Comparison of ENCODE assay signal across 18 cellular contexts in genomic region chr3:7871161-7871560, GRCh38.
A peak's percentile ranks its signal among the peaks of the same experiment; 100 is the strongest.
DNase-seq lines count a peak whose midpoint lies in the region; ATAC-seq and TF ChIP-seq lines count a peak whose summit lies in the region.
"Had no signal": no experiment of that assay in that cellular context is flagged by ENCODE, and none has a peak within 500 bp of the region (broad histone marks: within the 10 kb centered on the region; RNA-seq: fewer than 3 reads in every experiment).

No MANE protein-coding gene starts in this region.

- H3K27me3 ChIP-seq in SK-N-SH (ENCODE audit: insufficient read depth) (no peaks in the 10 kb centered on the region), neural progenitor cell (no peaks in the 10 kb centered on the region), heart right ventricle (no peaks in the 10 kb centered on the region)

- no peaks in the 10 kb centered on the region for H3K36me3 ChIP-seq in SK-N-SH (replicated peaks in 1 of 2; ENCODE audit: control insufficient read depth in 1 of 2, insufficient read depth in 2 of 2, low read length in 1 of 2)
- no peaks in the 10 kb centered on the region for H3K36me3 ChIP-seq in SK-N-MC (ENCODE audit: insufficient read depth, low read length)
- H3K36me3 ChIP-seq in neural progenitor cell = no peaks in the 10 kb centered on the region
- no peaks in the 10 kb centered on the region for H3K36me3 ChIP-seq in heart right ventricle

- H3K9me3 Mint-ChIP-seq in neural progenitor cell = no peaks in the 10 kb centered on the region

- WGBS in SK-N-SH (ENCODE audit: low lambda C conversion rate) = 0% methylated on average over 1 of the region's 1 CpG
- WGBS in heart right ventricle, 2 donors = 0 to 38% methylated on average over 1 of the region's 1 CpG

- no peak overlapping the region for H3K4me3 ChIP-seq in SK-N-SH (ENCODE audit: low read depth in 2 of 2, low read length in 1 of 2)
- H3K4me3 ChIP-seq in SK-N-MC = no peak overlapping the region
- no peak overlapping the region for H3K4me3 ChIP-seq in neural progenitor cell
- H3K4me3 ChIP-seq in heart right ventricle = no peak overlapping the region
- H3K4me3 ChIP-seq: A549 had no signal

- DNase-seq in SK-N-SH (no peak), SK-N-MC (ENCODE audit: low read depth, low spot score) (peak; percentile 22), foreskin melanocyte (peak; percentile 49), neural progenitor cell (ENCODE audit: low spot score) (no peak), Right ventricle myocardium superior (no peak), HUDEP-2 (lab: John Stamatoyannopoulos, UW; ENCODE audit: unreplicated experiment in 76 of 76) (no peak), heart right ventricle (no peak)
- DNase-seq: 8988T; C1 segment of cervical spinal cord; Calu3; CD4-positive, alpha-beta memory T cell; COR-L47; DMS153; DND-41; GOT3; HCEC 1CT had no signal

- H3K9ac ChIP-seq in SK-N-SH (no peak overlapping the region), SK-N-MC (ENCODE audit: insufficient read length) (no peak overlapping the region), neural progenitor cell (no peak overlapping the region)

- no peaks in the 10 kb centered on the region for H3K36me3 Mint-ChIP-seq in neural progenitor cell
- H3K36me3 Mint-ChIP-seq: CD4-positive, alpha-beta memory T cell had no signal

- no peak for TF ChIP-seq RAD21 in SK-N-SH (IDR thresholded peaks at IDR 0.05; ENCODE audit: low read length)

- no peak overlapping the region for H3K4me2 ChIP-seq in SK-N-SH
- H3K4me2 ChIP-seq in neural progenitor cell = no peak overlapping the region
- H3K4me2 ChIP-seq: A549 had no signal

- H3K27ac ChIP-seq in SK-N-SH (ENCODE audit: low read depth in 2 of 2, low read length in 1 of 2) = no peak overlapping the region; a peak in 1 of 4 replicates
- H3K27ac ChIP-seq in SK-N-MC = no peak overlapping the region
- no peak overlapping the region for H3K27ac ChIP-seq in neural progenitor cell
- no peak overlapping the region for H3K27ac ChIP-seq in heart right ventricle
- H3K27ac ChIP-seq: A549 had no signal

- H3K79me2 ChIP-seq in SK-N-SH (ENCODE audit: insufficient read depth) = no peaks in the 10 kb centered on the region
- no peaks in the 10 kb centered on the region for H3K79me2 ChIP-seq in neural progenitor cell (ENCODE audit: low read depth)

- CTCF ChIA-PET in SK-N-SH (lab: Yijun Ruan, JAX) = interaction anchor here (1.1 kb wide), 1 partner anchor 240 kb away, joined by 3 read pairs; no protein-coding TSS in a partner anchor

- no peaks in the 10 kb centered on the region for H3K9me2 ChIP-seq in SK-N-SH

- H3F3A ChIP-seq in SK-N-SH (replicated peaks; ENCODE audit: insufficient read depth) (no peaks in the 10 kb centered on the region), neural progenitor cell (ENCODE audit: low read depth) (no peaks in the 10 kb centered on the region)

- no peaks in the 10 kb centered on the region for H3K27me3 Mint-ChIP-seq in neural progenitor cell (ENCODE audit: insufficient read depth, low read depth)
- H3K27me3 Mint-ChIP-seq: CD4-positive, alpha-beta memory T cell had no signal

- no peak for TF ChIP-seq EP300 in SK-N-SH (IDR thresholded peaks at IDR 0.05; ENCODE audit: borderline replicate concordance in 1 of 2, low read depth in 1 of 2, low read length in 1 of 2)

- H3K4me1 ChIP-seq in SK-N-SH (ENCODE audit: control insufficient read depth in 1 of 2, insufficient read depth in 2 of 2, low read depth in 1 of 2, low read length in 1 of 2) (no peaks in the 10 kb centered on the region; a peak in 1 of 4 replicates), neural progenitor cell (no peaks in the 10 kb centered on the region), heart right ventricle (peaks cover 0 to 7% (median 0%) of the 10 kb centered on the region in 9 donors)
- H3K4me1 ChIP-seq: A549 had no signal

- H2AFZ ChIP-seq in SK-N-SH (ENCODE audit: low read depth) (no peak overlapping the region), neural progenitor cell (replicated peaks) (no peak overlapping the region)

- H4K20me1 ChIP-seq in SK-N-SH (ENCODE audit: insufficient read depth) (no peaks in the 10 kb centered on the region), neural progenitor cell (ENCODE audit: low read depth) (no peaks in the 10 kb centered on the region)

- H3K9me3 ChIP-seq in SK-N-SH (peaks cover 7% of the 10 kb centered on the region; the same call in 1 of the 2 replicates), SK-N-MC (ENCODE audit: low read depth, low read length) (no peaks in the 10 kb centered on the region), neural progenitor cell (ENCODE audit: low read depth) (no peaks in the 10 kb centered on the region), heart right ventricle (peaks cover 0 to 6% (median 0%) of the 10 kb centered on the region in 11 donors)
- H3K9me3 ChIP-seq: A549 had no signal

- TF ChIP-seq CTCF in SK-N-SH (IDR thresholded peaks at IDR 0.05) = no peak
- TF ChIP-seq CTCF in neural progenitor cell (IDR thresholded peaks at IDR 0.05) = no peak
- no peak for TF ChIP-seq CTCF in heart right ventricle (IDR thresholded peaks at IDR 0.05)

- ATAC-seq in SK-N-SH treated with all-trans-retinoic acid at 6 μM for 48 hours (no peak), Right ventricle myocardium superior (ENCODE audit: poor library complexity) (no peak), heart right ventricle (no peak)
- ATAC-seq: A549 had no signal

- H3K27ac Mint-ChIP-seq in neural progenitor cell = peak overlapping the region; percentile 70
- H3K27ac Mint-ChIP-seq: CD4-positive, alpha-beta memory T cell had no signal

- POLR2A ChIA-PET in SK-N-SH (lab: Yijun Ruan, JAX) = no interaction called here

- no peak overlapping the region for H3K4me3 Mint-ChIP-seq in neural progenitor cell
- H3K4me3 Mint-ChIP-seq: CD4-positive, alpha-beta memory T cell had no signal

- H3K4me1 Mint-ChIP-seq in neural progenitor cell = peaks cover 10% of the 10 kb centered on the region

- intact Hi-C loops in Right ventricle myocardium superior (cut with DNase I) (no loop called here), heart right ventricle (cut with DNase I) (no loop called here)

TF ChIP-seq in SK-N-SH treated with all-trans-retinoic acid at 6 μM for 48 hours, 23 proteins besides CTCF, POLR2A, EP300 and RAD21 (continues in another document):
- peak; percentile 62 for TF ChIP-seq TCF4 (CRISPR knock-in tag; IDR thresholded peaks at IDR 0.05; ENCODE audit: borderline replicate concordance)
- 0 out of 2 replicates have a peak, but pooled peaks have one; percentile 19 for TF ChIP-seq PATZ1 (CRISPR knock-in tag; IDR thresholded peaks at IDR 0.05; ENCODE audit: borderline replicate concordance)
- TF ChIP-seq PPARA (CRISPR knock-in tag; IDR thresholded peaks at IDR 0.05; ENCODE audit: borderline replicate concordance) = no peak
- TF ChIP-seq GLIS3 (CRISPR knock-in tag; IDR thresholded peaks at IDR 0.05) = 0 out of 2 replicates have a peak, but pooled peaks have one; percentile 70

TF ChIP-seq in SK-N-SH, 30 proteins besides CTCF, POLR2A, EP300 and RAD21:
- TF ChIP-seq GABPA (IDR thresholded peaks at IDR 0.05; ENCODE audit: low read depth) (no peak), TCF12 (IDR thresholded peaks at IDR 0.05) (no peak), PBX3 (IDR thresholded peaks at IDR 0.05) (no peak), IRF3 (IDR thresholded peaks at IDR 0.05; ENCODE audit: low read depth, low read length) (no peak), FOSL2 (IDR thresholded peaks at IDR 0.05; ENCODE audit: borderline replicate concordance, low read depth) (no peak), RXRA (IDR thresholded peaks at IDR 0.05; ENCODE audit: borderline replicate concordance, low read depth) (no peak), MEF2A (IDR thresholded peaks at IDR 0.05; ENCODE audit: borderline replicate concordance, low read depth) (no peak), NRF1 (IDR thresholded peaks at IDR 0.05; ENCODE audit: low read depth, low read length) (no peak), ZBTB33 (IDR thresholded peaks at IDR 0.05; ENCODE audit: borderline replicate concordance, low read depth) (no peak)

Comparison
In these comparisons a context has a peak if more than half of its experiments do, and no peak if none do; other contexts are left out.
1. DNase-seq: peak in SK-N-MC (single experiment) and foreskin melanocyte (single experiment); none in SK-N-SH (single experiment), neural progenitor cell (single experiment), Right ventricle myocardium superior (single experiment), HUDEP-2 (0 of 76) and heart right ventricle (0 of 2).